In the genomic region with DNA sequence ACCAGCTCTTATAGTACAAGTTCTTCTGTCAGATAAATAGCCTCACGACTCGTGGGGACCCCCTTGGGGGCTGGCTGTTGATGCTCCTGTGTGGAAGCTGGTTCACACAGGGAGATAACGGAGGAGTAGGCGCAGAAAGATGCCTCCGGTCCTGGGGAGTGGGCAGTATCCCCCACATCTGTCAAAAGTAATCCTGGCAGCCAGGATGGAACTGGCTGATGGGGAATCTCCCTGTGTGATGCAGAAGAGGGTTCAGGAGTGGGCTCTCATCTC, we compare ENCODE assay signal across 27 cellular contexts.
"Had no signal": no experiment of that assay in that cellular context is flagged by ENCODE, and none has a peak within 500 bp of the region (broad histone marks: within the 10 kb centered on the region; RNA-seq: fewer than 3 reads in every experiment).

No MANE protein-coding gene starts in this region.

- H3K9me3 ChIP-seq: gastrocnemius medialis, heart left ventricle had no signal

- H3K27me3 ChIP-seq: brain microvascular endothelial cell had no signal

- H3K9me3 Mint-ChIP-seq: activated B cell treated with CpG ODN at 0.5 μM for 24 hours; activated CD4-positive, alpha-beta memory T cell treated with anti-CD3 and anti-CD28 coated beads, Interleukin-2, amount 10 ng/mL, durations not matched to agents 7 days and 5 days; activated CD4-positive, alpha-beta T cell treated with anti-CD3 and anti-CD28 coated beads, Interleukin-2, amount 10 ng/mL, durations not matched to agents 7 days and 5 days; activated naive CD4-positive, alpha-beta T cell treated with anti-CD3 and anti-CD28 coated beads, Interleukin-2, amount 10 ng/mL, durations not matched to agents 7 days and 5 days; activated naive CD4-positive, alpha-beta T cell treated with anti-CD3 and anti-CD28 coated beads, Interleukin-2, amount 50 U/mL, for 72 hours; activated T-cell treated with anti-CD3 and anti-CD28 coated beads, Interleukin-2, amount 50 U/mL, for 24 hours; activated T-cell treated with anti-CD3 and anti-CD28 coated beads, Interleukin-2, amount 50 U/mL, for 72 hours; T-helper 2 cell treated with Interferon-gamma antibody and Interleukin-4, amounts not matched to agents 5 μg/mL and 100 μg/mL, for 36 hours had no signal

- ATAC-seq: activated CD4-positive, CD25-positive, alpha-beta regulatory T cell treated with anti-CD3 and anti-CD28 coated beads, Interleukin-2, amount 50 U/mL, for 24 hours; activated naive CD4-positive, alpha-beta T cell treated with anti-CD3 and anti-CD28 coated beads, Interleukin-2, amount 50 U/mL, for 72 hours; activated T-cell treated with anti-CD3 and anti-CD28 coated beads, Interleukin-2, amount 50 U/mL, for 72 hours; esophagus mucosa; foreskin keratinocyte; gastrocnemius medialis; T-helper 17 cell had no signal

- DNase-seq: activated B cell treated with CpG ODN at 0.5 μM for 24 hours; activated CD4-positive, alpha-beta memory T cell treated with anti-CD3 and anti-CD28 coated beads, Interleukin-2, amount 10 ng/mL, durations not matched to agents 7 days and 5 days; activated CD4-positive, alpha-beta T cell treated with anti-CD3 and anti-CD28 coated beads, Interleukin-2, amount 10 ng/mL, durations not matched to agents 7 days and 5 days; activated CD4-positive, alpha-beta T cell treated with anti-CD3 and anti-CD28 coated beads, Interleukin-2, amount 50 U/mL, for 4 hours; activated CD8-positive, alpha-beta memory T cell treated with anti-CD3 and anti-CD28 coated beads, Interleukin-2, amount 50 U/mL, for 48 hours; activated gamma-delta T cell; activated naive CD4-positive, alpha-beta T cell; activated naive CD4-positive, alpha-beta T cell treated with anti-CD3 and anti-CD28 coated beads, Interleukin-2, amount 10 ng/mL, durations not matched to agents 7 days and 5 days; activated T-cell treated with anti-CD3 and anti-CD28 coated beads for 4 hours; activated T-cell treated with anti-CD3 and anti-CD28 coated beads, Interleukin-2, amount 50 U/mL, for 24 hours; activated T-cell treated with anti-CD3 and anti-CD28 coated beads, Interleukin-2, amount 50 U/mL, for 72 hours; amniotic stem cell; anterior cingulate cortex; brain microvascular endothelial cell; effector CD8-positive, alpha-beta T cell; foreskin keratinocyte; gastrocnemius medialis; glutamatergic neuron; heart left ventricle; T-helper 1 cell; T-helper 17 cell; T1000; WERI-Rb-1 had no signal

- H3K4me3 ChIP-seq: gastrocnemius medialis, heart left ventricle had no signal

- H3K4me1 ChIP-seq: foreskin keratinocyte, gastrocnemius medialis had no signal

- H3K4me1 Mint-ChIP-seq: activated B cell treated with CpG ODN at 0.5 μM for 24 hours; activated CD4-positive, alpha-beta memory T cell treated with anti-CD3 and anti-CD28 coated beads, Interleukin-2, amount 10 ng/mL, durations not matched to agents 7 days and 5 days; activated CD4-positive, alpha-beta T cell treated with anti-CD3 and anti-CD28 coated beads, Interleukin-2, amount 10 ng/mL, durations not matched to agents 7 days and 5 days; activated naive CD4-positive, alpha-beta T cell treated with anti-CD3 and anti-CD28 coated beads, Interleukin-2, amount 10 ng/mL, durations not matched to agents 7 days and 5 days had no signal

- H3K4me3 Mint-ChIP-seq: activated B cell treated with CpG ODN at 0.5 μM for 24 hours; activated CD4-positive, alpha-beta memory T cell treated with anti-CD3 and anti-CD28 coated beads, Interleukin-2, amount 10 ng/mL, durations not matched to agents 7 days and 5 days; activated CD4-positive, alpha-beta T cell treated with anti-CD3 and anti-CD28 coated beads, Interleukin-2, amount 10 ng/mL, durations not matched to agents 7 days and 5 days; activated naive CD4-positive, alpha-beta T cell treated with anti-CD3 and anti-CD28 coated beads, Interleukin-2, amount 10 ng/mL, durations not matched to agents 7 days and 5 days; activated T-cell treated with anti-CD3 and anti-CD28 coated beads, Interleukin-2, amount 50 U/mL, for 24 hours; activated T-cell treated with anti-CD3 and anti-CD28 coated beads, Interleukin-2, amount 50 U/mL, for 72 hours; T-helper 17 cell; T-helper 2 cell treated with Interferon-gamma antibody and Interleukin-4, amounts not matched to agents 5 μg/mL and 100 μg/mL, for 36 hours had no signal

- H3K27ac ChIP-seq: brain microvascular endothelial cell, foreskin keratinocyte, gastrocnemius medialis, heart left ventricle, WERI-Rb-1 had no signal

- H3K36me3 Mint-ChIP-seq: activated naive CD4-positive, alpha-beta T cell treated with anti-CD3 and anti-CD28 coated beads, Interleukin-2, amount 10 ng/mL, durations not matched to agents 7 days and 5 days; activated naive CD4-positive, alpha-beta T cell treated with anti-CD3 and anti-CD28 coated beads, Interleukin-2, amount 50 U/mL, for 72 hours had no signal

- H3K27ac Mint-ChIP-seq: activated B cell treated with CpG ODN at 0.5 μM for 24 hours; activated CD4-positive, alpha-beta memory T cell treated with anti-CD3 and anti-CD28 coated beads, Interleukin-2, amount 10 ng/mL, durations not matched to agents 7 days and 5 days; activated CD4-positive, alpha-beta T cell treated with anti-CD3 and anti-CD28 coated beads, Interleukin-2, amount 10 ng/mL, durations not matched to agents 7 days and 5 days; activated naive CD4-positive, alpha-beta T cell treated with anti-CD3 and anti-CD28 coated beads, Interleukin-2, amount 10 ng/mL, durations not matched to agents 7 days and 5 days; activated naive CD4-positive, alpha-beta T cell treated with anti-CD3 and anti-CD28 coated beads, Interleukin-2, amount 50 U/mL, for 72 hours; activated T-cell treated with anti-CD3 and anti-CD28 coated beads, Interleukin-2, amount 50 U/mL, for 72 hours; T-helper 17 cell; T-helper 2 cell treated with Interferon-gamma antibody and Interleukin-4, amounts not matched to agents 5 μg/mL and 100 μg/mL, for 36 hours had no signal

- H3K36me3 ChIP-seq: brain microvascular endothelial cell, gastrocnemius medialis, heart left ventricle, WERI-Rb-1 had no signal
